Comparison of ENCODE assay signal across 8 cellular contexts in genomic region chr6:31270788-31271640, GRCh38. TPM values are rescaled to one million over a fixed set of nuclear protein-coding genes. Genes with fewer than 3 reads are reported as not detected.
DNase-seq lines count a peak whose midpoint lies in the region; ATAC-seq and TF ChIP-seq lines count a peak whose summit lies in the region.

No MANE protein-coding gene starts in this region.

- H3K27me3 Mint-ChIP-seq in activated T-cell treated with anti-CD3 and anti-CD28 coated beads, Interleukin-2, amount 50 U/mL, for 4 hours (ENCODE audit: low read depth) = no peaks in the 10 kb centered on the region

- H2AFZ ChIP-seq in neuronal stem cell (ENCODE audit: low read length) = peak overlapping the region; percentile 92

- peaks cover 23% of the 10 kb centered on the region for H3K36me3 Mint-ChIP-seq in activated T-cell treated with anti-CD3 and anti-CD28 coated beads, Interleukin-2, amount 50 U/mL, for 4 hours (ENCODE audit: insufficient read depth)

- no CpG with 5 or more reads among the region's 62 CpGs for WGBS in neuronal stem cell (ENCODE audit: extremely low coverage in 2 of 2, insufficient read length in 2 of 2, insufficient replicate concordance in 1 of 2), 2 donors
- WGBS in upper lobe of left lung, 2 donors = 27 to 37% methylated on average over 3 to 22 of the region's 62 CpGs

- peak; percentile 33 to 41 for ATAC-seq in activated T-cell treated with anti-CD3 and anti-CD28 coated beads, Interleukin-2, amount 50 U/mL, for 4 hours
- ATAC-seq in upper lobe of left lung (ENCODE audit: low FRiP score in 2 of 2) (peak; percentile 83 to 86), HG03571 (IDR thresholded peaks at IDR 0.05; ENCODE audit: unreplicated experiment) (no peak)

- peak; percentile 2 for TF ChIP-seq POLR2A in GM19099 (IDR thresholded peaks at IDR 0.05; ENCODE audit: extremely low read depth, insufficient read length, low read depth)
- no peak for TF ChIP-seq POLR2A in NB4 (IDR thresholded peaks at IDR 0.05; ENCODE audit: extremely low read depth, insufficient read length)
- no peak for TF ChIP-seq POLR2A in upper lobe of left lung (IDR thresholded peaks at IDR 0.05)

- H3K27ac ChIP-seq in neuronal stem cell (replicated peaks; ENCODE audit: low read length) (no peak overlapping the region), upper lobe of left lung (peak overlapping the region; percentile 91 to 100 (median 98))

- H3K4me3 Mint-ChIP-seq in activated T-cell treated with anti-CD3 and anti-CD28 coated beads, Interleukin-2, amount 50 U/mL, for 4 hours = peak overlapping the region; percentile 87

- DNase-seq in AG10803 (ENCODE audit: low read depth) (peak; percentile 32), NB4 (ENCODE audit: low read depth) (peak; percentile 43), fibroblast of the aortic adventitia (ENCODE audit: low read depth) (peak; percentile 44), neuronal stem cell (ENCODE audit: low spot score) (peak; percentile 24), upper lobe of left lung (peak; percentile 75 to 89)
- DNase-seq in activated T-cell treated with anti-CD3 and anti-CD28 coated beads, Interleukin-2, amount 50 U/mL, for 4 hours = peak; percentile 46

- no peak overlapping the region for H2BK12ac ChIP-seq in neuronal stem cell (ENCODE audit: low read length)

- peaks cover 0 to 31% (median 13%) of the 10 kb centered on the region in 3 experiments for H3K27me3 ChIP-seq in neuronal stem cell (ENCODE audit: control insufficient read depth in 3 of 3, insufficient read depth in 3 of 3, low read depth in 1 of 3, low read length in 3 of 3)
- H3K27me3 ChIP-seq in upper lobe of left lung = no peaks in the 10 kb centered on the region

- no peak overlapping the region for H4K91ac ChIP-seq in neuronal stem cell (ENCODE audit: low read depth, low read length, poor library complexity)

- H2BK120ac ChIP-seq in neuronal stem cell (ENCODE audit: low read depth, low read length) = no peak overlapping the region

- no peak overlapping the region for H4K8ac ChIP-seq in neuronal stem cell (ENCODE audit: low read depth, low read length)

- H3K14ac ChIP-seq in neuronal stem cell (ENCODE audit: low read length) = peak overlapping the region; percentile 56

- H3K4me1 ChIP-seq in neuronal stem cell (ENCODE audit: control insufficient read depth in 2 of 2, insufficient read depth in 1 of 2, low read depth in 1 of 2, low read length in 2 of 2) (peaks cover 0 to 4% of the 10 kb centered on the region in 2 donors), upper lobe of left lung (peaks cover 0 to 20% (median 9%) of the 10 kb centered on the region in 4 donors)

- peaks cover 50% of the 10 kb centered on the region for H3K4me1 Mint-ChIP-seq in activated T-cell treated with anti-CD3 and anti-CD28 coated beads, Interleukin-2, amount 50 U/mL, for 4 hours (ENCODE audit: low read depth)

- no peak for TF ChIP-seq EP300 in upper lobe of left lung (IDR thresholded peaks at IDR 0.05)

- H3K4ac ChIP-seq in neuronal stem cell (ENCODE audit: low read length) = no peak overlapping the region

- no peaks in the 10 kb centered on the region for H3K36me3 ChIP-seq in neuronal stem cell (replicated peaks in 1 of 2; ENCODE audit: control insufficient read depth in 2 of 2, insufficient read depth in 2 of 2, low read length in 2 of 2)
- peaks cover 0 to 33% (median 8%) of the 10 kb centered on the region in 4 donors for H3K36me3 ChIP-seq in upper lobe of left lung

- H3K4me3 ChIP-seq in AG10803 (ENCODE audit: low read length) (peak overlapping the region; percentile 66), NB4 (ENCODE audit: low read depth, low read length) (peak overlapping the region; percentile 58), fibroblast of the aortic adventitia (ENCODE audit: low read depth, low read length) (peak overlapping the region; percentile 78), neuronal stem cell (ENCODE audit: low read length in 2 of 2) (peak overlapping the region; percentile 52 to 93), upper lobe of left lung (peak overlapping the region; percentile 48 to 72 (median 61))

- H3K9me3 Mint-ChIP-seq in activated T-cell treated with anti-CD3 and anti-CD28 coated beads, Interleukin-2, amount 50 U/mL, for 4 hours = no peaks in the 10 kb centered on the region

- no peak overlapping the region for H3K23ac ChIP-seq in neuronal stem cell (ENCODE audit: low read depth, low read length, poor library complexity)

- H2AK5ac ChIP-seq in neuronal stem cell (ENCODE audit: low read depth, low read length) = no peak overlapping the region

- peaks cover 4% of the 10 kb centered on the region for H3K79me1 ChIP-seq in neuronal stem cell (ENCODE audit: low read depth, low read length)

- H3K9me3 ChIP-seq in neuronal stem cell (replicated peaks in 1 of 2; ENCODE audit: control insufficient read depth in 2 of 2, insufficient read depth in 1 of 2, low read depth in 1 of 2, low read length in 2 of 2) (no peaks in the 10 kb centered on the region), upper lobe of left lung (no peaks in the 10 kb centered on the region)

- no peak overlapping the region for H2BK15ac ChIP-seq in neuronal stem cell (ENCODE audit: low read length)

- H2BK5ac ChIP-seq in neuronal stem cell (ENCODE audit: low read length) = no peak overlapping the region

- H3K18ac ChIP-seq in neuronal stem cell (ENCODE audit: low read length) = no peak overlapping the region

- TF ChIP-seq CTCF in AG10803 (conservative IDR thresholded peaks at IDR 0.05; ENCODE audit: low read length) = no peak
- TF ChIP-seq CTCF in NB4 (IDR thresholded peaks at IDR 0.05; ENCODE audit: low read depth, low read length) = no peak
- TF ChIP-seq CTCF in fibroblast of the aortic adventitia (IDR thresholded peaks at IDR 0.05; ENCODE audit: insufficient read depth, low read length) = no peak
- TF ChIP-seq CTCF in upper lobe of left lung (IDR thresholded peaks at IDR 0.05) = no peak

- H3K9ac ChIP-seq in neuronal stem cell (ENCODE audit: low read depth, low read length, poor library complexity) = no peak overlapping the region

- peak overlapping the region; percentile 68 for H3K4me2 ChIP-seq in neuronal stem cell (ENCODE audit: insufficient read depth, low read length, poor library complexity, severe bottlenecking)

RNA-seq across cellular contexts. Expression of gene HLA-C, which starts 0.9 kb away (rescaled TPM):
- 1,000 to 10,000 TPM; 1,001 to 1,115 (median 1,103) TPM for total RNA-seq in activated T-cell treated with anti-CD3 and anti-CD28 coated beads, Interleukin-2, amount 50 U/mL, for 4 hours
- 26.3 and 159 TPM in 2 replicates for total RNA-seq in fibroblast of the aortic adventitia (ENCODE audit: low replicate concordance)
- 101 TPM for polyA plus RNA-seq in neuronal stem cell (2013, experiment 1 of 2)
- polyA plus RNA-seq in neuronal stem cell (2013, experiment 2 of 2) = 97.0 TPM
- 1,000 to 10,000 TPM in 3 of 6 donors, 100 to 1,000 TPM in 3; 752 to 1,434 (median 1,132) TPM for total RNA-seq in upper lobe of left lung

Comparison
In these comparisons a context has a peak if more than half of its experiments do, and no peak if none do; other contexts are left out.
1. DNase-seq: peak in every context shown above with its lines; median percentile 82 in upper lobe of left lung; 46 in activated T-cell treated with anti-CD3 and anti-CD28 coated beads, Interleukin-2, amount 50 U/mL, for 4 hours; 44 in fibroblast of the aortic adventitia; 43 in NB4; 32 in AG10803; 24 in neuronal stem cell.